ENCODE assay signal across 35 cellular contexts in the genomic region with DNA sequence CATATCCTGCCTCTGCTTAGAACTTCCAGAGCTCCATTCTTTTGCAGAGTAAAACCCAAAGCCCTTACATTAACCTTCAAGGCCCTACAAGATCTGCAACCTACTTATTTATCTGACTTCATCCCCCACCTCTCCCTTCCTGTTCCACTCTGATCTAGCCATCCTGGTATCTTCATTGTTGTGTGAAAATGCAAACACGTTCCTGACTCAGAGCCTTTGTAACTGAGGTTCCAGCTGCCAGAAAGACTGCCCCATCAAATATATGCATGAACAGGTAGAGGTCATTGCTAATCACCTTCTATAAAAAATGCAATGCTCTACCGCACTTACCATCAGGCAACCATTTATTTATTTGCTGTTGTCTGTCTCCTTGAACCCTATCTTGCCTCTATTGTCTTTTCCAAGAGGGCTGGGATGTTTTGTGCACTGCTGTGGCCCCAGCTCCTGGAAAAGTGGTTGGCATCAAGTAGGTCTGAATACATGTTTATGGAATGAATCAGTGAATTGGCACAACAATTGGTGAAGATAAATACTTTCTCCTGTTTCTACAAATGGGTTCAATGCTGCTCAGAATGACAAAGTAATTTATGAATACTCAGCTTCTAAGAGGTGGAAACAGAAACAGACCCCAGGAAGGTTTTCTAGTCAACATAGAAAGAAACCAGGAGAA.
DNase-seq lines count a peak whose midpoint lies in the region; ATAC-seq, FAIRE-seq and TF ChIP-seq lines count a peak whose summit lies in the region.
"Had no signal": no experiment of that assay in that cellular context is flagged by ENCODE, and none has a peak within 500 bp of the region (broad histone marks: within the 10 kb centered on the region; RNA-seq: fewer than 3 reads in every experiment).

No MANE protein-coding gene starts in this region.

- H3K4me3 Mint-ChIP-seq in chondrocyte (ENCODE audit: unreplicated experiment), result no peak overlapping the region
- H3K4me3 Mint-ChIP-seq in activated T-helper 2 cell treated with anti-CD3 and anti-CD28 coated beads, Interferon-gamma antibody, Interleukin-2, Interleukin-4, amounts not matched to agents 10 μg/mL and 5 μg/mL and 100 μg/mL, durations not matched to agents 14 hours and 24 hours and 36 hours (ENCODE audit: low read depth), result no peak overlapping the region
- H3K4me3 Mint-ChIP-seq: activated naive CD4-positive, alpha-beta T cell treated with anti-CD3 and anti-CD28 coated beads, Interleukin-2, amount 50 U/mL, for 24 hours; dendritic cell treated with granulocyte-macrophage colony-stimulating factor and Interleukin-4, amounts not matched to agents 40 ng/mL and 50 ng/mL, for 4 days; endodermal cell; nephron; WTC11 had no signal

- H3K23ac ChIP-seq in H1 (ENCODE audit: insufficient read length), result no peak overlapping the region

- H3K18ac ChIP-seq in H1 (ENCODE audit: extremely low read depth, low read length), result no peak overlapping the region

- 0 out of 2 replicates have a peak overlapping the region, but pooled peaks have one; percentile 14 for H2AK5ac ChIP-seq in H1 (ENCODE audit: low read depth, low read length)

- TF ChIP-seq CTCF in H1 (IDR thresholded peaks at IDR 0.05; ENCODE audit: control extremely low read depth in 1 of 3, insufficient read depth in 1 of 3, low read depth in 1 of 3, low read length in 3 of 3), result no peak
- no peak for TF ChIP-seq CTCF in chondrocyte (IDR thresholded peaks at IDR 0.05)

- FAIRE-seq in H1 (lab: Jason Lieb, UNC), result no peak
- FAIRE-seq: HTR-8/SVneo, kidney had no signal

- H3K56ac ChIP-seq in H1 (replicated peaks; ENCODE audit: insufficient read length, low read depth, low read length), result no peak overlapping the region

- no peak for ATAC-seq in HG03432 (IDR thresholded peaks at IDR 0.05; ENCODE audit: unreplicated experiment)
- ATAC-seq: HCT116, lower lobe of right lung, WTC11 had no signal

- H2BK15ac ChIP-seq in H1 (ENCODE audit: low read length), result no peak overlapping the region

- H4K8ac ChIP-seq in H1 (ENCODE audit: extremely low read depth, insufficient read depth, low read length), result no peak overlapping the region

- H2BK20ac ChIP-seq in H1 (ENCODE audit: low read length), result 0 out of 2 replicates have a peak overlapping the region, but pooled peaks have one; percentile 50

- H4K5ac ChIP-seq in H1 (ENCODE audit: insufficient read length, low read depth, low read length), result no peak overlapping the region

- CTCF ChIA-PET in H1 (lab: Charles Lee; ENCODE audit: partially characterized antibody), result no interaction called here

- no peak overlapping the region for H2BK120ac ChIP-seq in H1 (replicated peaks; ENCODE audit: low read depth, low read length)

- H3K9me3 ChIP-seq in H1 (ENCODE audit: insufficient read depth in 2 of 2, low read depth in 1 of 2, low read length in 1 of 2), result no peaks in the 10 kb centered on the region
- H3K9me3 ChIP-seq: BE2C, lower lobe of right lung, ovary, stomach, tibial artery had no signal

- no peak overlapping the region for H3K4me2 ChIP-seq in H1 (ENCODE audit: insufficient read depth in 1 of 2, low read depth in 2 of 2, low read length in 2 of 2)
- H3K4me2 ChIP-seq: PC-9, smooth muscle cell had no signal

- no peak overlapping the region for H2BK12ac ChIP-seq in H1 (ENCODE audit: low read depth, low read length)

- no peak overlapping the region for H3K14ac ChIP-seq in H1 (ENCODE audit: insufficient read length)

- H3K23me2 ChIP-seq in H1 (ENCODE audit: low read depth, low read length), result no peaks in the 10 kb centered on the region

- no peak overlapping the region for H3K27ac Mint-ChIP-seq in chondrocyte (ENCODE audit: unreplicated experiment)
- H3K27ac Mint-ChIP-seq in activated T-helper 2 cell treated with anti-CD3 and anti-CD28 coated beads, Interferon-gamma antibody, Interleukin-2, Interleukin-4, amounts not matched to agents 10 μg/mL and 5 μg/mL and 100 μg/mL, durations not matched to agents 14 hours and 24 hours and 36 hours, result no peak overlapping the region
- H3K27ac Mint-ChIP-seq: activated naive CD4-positive, alpha-beta T cell treated with anti-CD3 and anti-CD28 coated beads, Interleukin-2, amount 50 U/mL, for 24 hours; dendritic cell treated with granulocyte-macrophage colony-stimulating factor and Interleukin-4, amounts not matched to agents 40 ng/mL and 50 ng/mL, for 4 days; endodermal cell; nephron; WTC11 had no signal

- TF ChIP-seq EP300 in H1 (IDR thresholded peaks at IDR 0.05; ENCODE audit: borderline replicate concordance in 1 of 2, low read depth in 2 of 2, low read length in 2 of 2), result no peak

- POLR2A ChIA-PET in H1 (lab: Charles Lee; ENCODE audit: partially characterized antibody), result no interaction called here

- H3K4me1 ChIP-seq in H1 (replicated peaks in 1 of 4; ENCODE audit: control insufficient read depth in 3 of 4, insufficient read depth in 4 of 4, low read length in 3 of 4), result no peaks in the 10 kb centered on the region
- H3K4me1 ChIP-seq: BE2C, lower lobe of right lung, stomach, tibial artery had no signal

- no peak overlapping the region for H2BK5ac ChIP-seq in H1 (ENCODE audit: low read depth, low read length)

- no peaks in the 10 kb centered on the region for H3K27me3 Mint-ChIP-seq in chondrocyte (ENCODE audit: low read depth)
- no peaks in the 10 kb centered on the region for H3K27me3 Mint-ChIP-seq in activated T-helper 2 cell treated with anti-CD3 and anti-CD28 coated beads, Interferon-gamma antibody, Interleukin-2, Interleukin-4, amounts not matched to agents 10 μg/mL and 5 μg/mL and 100 μg/mL, durations not matched to agents 14 hours and 24 hours and 36 hours (ENCODE audit: low read depth)
- H3K27me3 Mint-ChIP-seq: activated naive CD4-positive, alpha-beta T cell treated with anti-CD3 and anti-CD28 coated beads, Interleukin-2, amount 50 U/mL, for 24 hours; dendritic cell treated with granulocyte-macrophage colony-stimulating factor and Interleukin-4, amounts not matched to agents 40 ng/mL and 50 ng/mL, for 4 days had no signal

- H3K9ac ChIP-seq in H1 (replicated peaks in 1 of 4; ENCODE audit: extremely low read depth in 1 of 4, low read depth in 3 of 4, low read length in 3 of 4), result no peak overlapping the region

- no peaks in the 10 kb centered on the region for H3K27me3 ChIP-seq in H1 (replicated peaks in 1 of 4; ENCODE audit: control insufficient read depth in 3 of 4, extremely low read depth in 1 of 4, insufficient read depth in 3 of 4, low read length in 3 of 4)
- H3K27me3 ChIP-seq: BE2C, ovary, stomach, tibial artery had no signal

- no peak overlapping the region for H4K91ac ChIP-seq in H1 (replicated peaks; ENCODE audit: insufficient read length, low read length)

- H3K36me3 ChIP-seq in H1 (ENCODE audit: control insufficient read depth in 2 of 4, insufficient read depth in 4 of 4, low read length in 3 of 4), result no peaks in the 10 kb centered on the region
- H3K36me3 ChIP-seq: BE2C, lower lobe of right lung, ovary, stomach, tibial artery had no signal

- TF ChIP-seq RAD21 in H1 (IDR thresholded peaks at IDR 0.05 in 1 of 2, conservative IDR thresholded peaks at IDR 0.05 in 1 of 2; ENCODE audit: low read depth in 2 of 2, low read length in 2 of 2), result no peak

- H3K79me1 ChIP-seq in H1 (ENCODE audit: low read depth, low read length), result no peaks in the 10 kb centered on the region

- H3K79me2 ChIP-seq in H1 (ENCODE audit: control insufficient read depth in 1 of 2, insufficient read depth in 2 of 2, low read length in 2 of 2), result no peaks in the 10 kb centered on the region

- 93% methylated on average over 2 of the region's 2 CpGs; no CpG with 5 or more reads in 1 of the 2 experiments for WGBS in H1 (ENCODE audit: extremely low coverage in 1 of 2, insufficient coverage in 1 of 2, insufficient read length in 1 of 2, insufficient replicate concordance in 2 of 2, low coverage in 1 of 2, low lambda C conversion rate in 2 of 2, missing lambda C conversion rate in 1 of 2), 2 experiments

- peaks cover 6% of the 10 kb centered on the region for H3K4me1 Mint-ChIP-seq in chondrocyte (ENCODE audit: low read depth)
- H3K4me1 Mint-ChIP-seq in activated T-helper 2 cell treated with anti-CD3 and anti-CD28 coated beads, Interferon-gamma antibody, Interleukin-2, Interleukin-4, amounts not matched to agents 10 μg/mL and 5 μg/mL and 100 μg/mL, durations not matched to agents 14 hours and 24 hours and 36 hours (ENCODE audit: low read depth), result no peaks in the 10 kb centered on the region
- H3K4me1 Mint-ChIP-seq: activated naive CD4-positive, alpha-beta T cell treated with anti-CD3 and anti-CD28 coated beads, Interleukin-2, amount 50 U/mL, for 24 hours; nephron had no signal

- no peak overlapping the region for H3K4ac ChIP-seq in H1 (replicated peaks; ENCODE audit: insufficient read length, low read depth, low read length)

- peaks cover 4% of the 10 kb centered on the region for H3K9me3 Mint-ChIP-seq in chondrocyte (ENCODE audit: low read depth)
- no peaks in the 10 kb centered on the region for H3K9me3 Mint-ChIP-seq in activated T-helper 2 cell treated with anti-CD3 and anti-CD28 coated beads, Interferon-gamma antibody, Interleukin-2, Interleukin-4, amounts not matched to agents 10 μg/mL and 5 μg/mL and 100 μg/mL, durations not matched to agents 14 hours and 24 hours and 36 hours
- H3K9me3 Mint-ChIP-seq: endodermal cell had no signal

- no peak overlapping the region for H3K27ac ChIP-seq in H1 (ENCODE audit: low read depth, low read length)
- H3K27ac ChIP-seq: lower lobe of right lung, ovary, PC-9, stomach, tibial artery had no signal

- H2AFZ ChIP-seq in H1 (ENCODE audit: low read length), result no peak overlapping the region; the same call in 1 of the 2 replicates
- H2AFZ ChIP-seq: PC-9 had no signal

- DNase-seq in Caki2 (ENCODE audit: low read depth) (peak; percentile 27), NCI-H2029 (lab: John Stamatoyannopoulos, UW) (peak; percentile 2), H1 (ENCODE audit: low read depth in 1 of 2, low spot score in 2 of 2) (peak in 1 of 2 experiments; percentile 13), kidney tubule cell (ENCODE audit: low spot score) (peak; percentile 91), chondrocyte (ENCODE audit: low spot score) (no peak), SIG-M5 treated with dmso at 0.1 percent for 504 hours (lab: John Stamatoyannopoulos, UW; ENCODE audit: unreplicated experiment) (no peak)
- DNase-seq in activated T-helper 2 cell treated with anti-CD3 and anti-CD28 coated beads, Interferon-gamma antibody, Interleukin-2, Interleukin-4, amounts not matched to agents 10 μg/mL and 5 μg/mL and 100 μg/mL, durations not matched to agents 14 hours and 24 hours and 36 hours (ENCODE audit: low spot score), result no peak
- DNase-seq: activated CD4-positive, alpha-beta T cell treated with anti-CD3 and anti-CD28 coated beads, Interleukin-2, amount 50 U/mL, for 4 hours; BE2C; endodermal cell; GF-D8; KBM-7; kidney; lower lobe of right lung; NCI-H1436 treated with DMSO at 0.1 percent for 48 hours; NCI-H510A treated with DMSO at 0.1 percent for 48 hours; NK-92 treated with Interleukin-12 subunit alpha and Interleukin-12 subunit beta, amount 100 ng/mL, for 24 hours; ovary; PC-9; retina; Right ventricle myocardium superior; stimulated activated CD4-positive, alpha-beta T cell treated with anti-CD3 and anti-CD28 coated beads, Interleukin-1b, Interleukin-23, amount 100 ng/mL, for 48 hours; stimulated activated CD8-positive, alpha-beta memory T cell treated with anti-CD3 and anti-CD28 coated beads, Interleukin-4, amount 100 ng/mL, for 48 hours; stomach; SW 1271; T1000; tibial artery had no signal

- no peak for TF ChIP-seq POLR2A in H1 (IDR thresholded peaks at IDR 0.05; ENCODE audit: control extremely low read depth in 1 of 2, low read depth in 2 of 2, low read length in 2 of 2)

- H4K20me1 ChIP-seq in H1 (replicated peaks in 1 of 2; ENCODE audit: control insufficient read depth in 1 of 2, insufficient read depth in 2 of 2, low read length in 2 of 2), result no peaks in the 10 kb centered on the region

- in situ Hi-C loops in Caki2 (cut with HindIII; ENCODE audit: low pct_unique_long_range_greater_than_20kb, low sequenced_read_pairs), result no loop called here

- H3K36me3 Mint-ChIP-seq in chondrocyte (ENCODE audit: low read depth), result peaks cover 1% of the 10 kb centered on the region
- H3K36me3 Mint-ChIP-seq in activated T-helper 2 cell treated with anti-CD3 and anti-CD28 coated beads, Interferon-gamma antibody, Interleukin-2, Interleukin-4, amounts not matched to agents 10 μg/mL and 5 μg/mL and 100 μg/mL, durations not matched to agents 14 hours and 24 hours and 36 hours (ENCODE audit: low read depth), result no peaks in the 10 kb centered on the region
- H3K36me3 Mint-ChIP-seq: activated naive CD4-positive, alpha-beta T cell treated with anti-CD3 and anti-CD28 coated beads, Interleukin-2, amount 50 U/mL, for 24 hours; WTC11 had no signal

- intact Hi-C loops in activated T-helper 2 cell treated with anti-CD3 and anti-CD28 coated beads, Interferon-gamma antibody, Interleukin-2, Interleukin-4, amounts not matched to agents 10 μg/mL and 5 μg/mL and 100 μg/mL, durations not matched to agents 14 hours and 24 hours and 36 hours (cut with micrococcal nuclease), result no loop called here

- H3K4me3 ChIP-seq in H1 (ENCODE audit: extremely low read depth in 1 of 4, insufficient read depth in 2 of 4, low read depth in 3 of 4, low read length in 4 of 4), result no peak overlapping the region
- H3K4me3 ChIP-seq: lower lobe of right lung, ovary, PC-9, smooth muscle cell, stomach, tibial artery had no signal

Comparison
In these comparisons a context has a peak if more than half of its experiments do, and no peak if none do; other contexts are left out.
1. DNase-seq: peak in Caki2 (single experiment), NCI-H2029 (single experiment) and kidney tubule cell (single experiment); none in chondrocyte (single experiment), activated T-helper 2 cell treated with anti-CD3 and anti-CD28 coated beads, Interferon-gamma antibody, Interleukin-2, Interleukin-4, amounts not matched to agents 10 μg/mL and 5 μg/mL and 100 μg/mL, durations not matched to agents 14 hours and 24 hours and 36 hours (single experiment) and SIG-M5 treated with dmso at 0.1 percent for 504 hours (single experiment).